ENCODE assay signal across 29 cellular contexts in the genomic region with DNA sequence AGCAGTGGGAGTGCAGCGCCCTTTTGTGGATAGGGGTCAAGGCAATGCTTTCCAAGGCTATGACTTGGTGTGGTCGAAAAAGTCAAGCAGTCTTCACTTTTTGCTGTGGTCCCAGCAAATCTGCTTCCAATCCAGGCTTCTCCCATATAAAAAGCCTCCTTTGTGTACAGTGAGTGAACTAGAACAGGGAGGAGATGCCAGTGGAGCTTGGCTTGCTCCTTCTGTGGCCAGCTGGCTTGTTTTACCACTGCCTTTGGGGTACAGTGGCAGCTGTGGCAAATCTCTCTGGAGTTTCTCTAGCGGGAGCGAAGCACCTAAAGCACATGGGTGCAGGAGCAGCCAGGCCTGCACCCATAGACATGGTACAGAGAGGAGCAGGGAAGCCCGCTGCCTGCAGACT.
"Had no signal": no experiment of that assay in that cellular context is flagged by ENCODE, and none has a peak within 500 bp of the region (broad histone marks: within the 10 kb centered on the region; RNA-seq: fewer than 3 reads in every experiment).

No MANE protein-coding gene starts in this region.

- H3K4me1 Mint-ChIP-seq: activated naive CD4-positive, alpha-beta T cell treated with anti-CD3 and anti-CD28 coated beads, Interleukin-2, amount 50 U/mL, for 24 hours had no signal

- H3K27me3 Mint-ChIP-seq: activated naive CD4-positive, alpha-beta T cell treated with anti-CD3 and anti-CD28 coated beads, Interleukin-2, amount 50 U/mL, for 24 hours; activated naive CD8-positive, alpha-beta T cell treated with anti-CD3 and anti-CD28 coated beads, Interleukin-2, amount 10 ng/mL, durations not matched to agents 7 days and 5 days had no signal

- DNase-seq: activated CD4-positive, alpha-beta memory T cell treated with anti-CD3 and anti-CD28 coated beads for 36 hours; activated CD4-positive, alpha-beta T cell treated with anti-CD3 and anti-CD28 coated beads, Interleukin-2, amount 50 U/mL, for 1 hour; activated CD8-positive, alpha-beta memory T cell treated with anti-CD3 and anti-CD28 coated beads, Interleukin-2, amount 50 U/mL, for 4 hours; activated effector memory CD4-positive, alpha-beta T cell treated with Interleukin-2 at 50 U/mL for 16 hours; activated naive CD8-positive, alpha-beta T cell treated with anti-CD3 and anti-CD28 coated beads, Interleukin-2, amount 10 ng/mL, durations not matched to agents 7 days and 5 days; activated T-cell treated with anti-CD3 and anti-CD28 coated beads for 4 hours; activated T-cell treated with anti-CD3 and anti-CD28 coated beads, Interleukin-2, amount 50 U/mL, for 4 hours; Kasumi-1; MG63; NCI-H1048; NCI-H1105 treated with DMSO at 0.1 percent for 48 hours; NCI-H1436; NCI-H1694; NCI-H1930; NCI-H2081 treated with DMSO at 0.1 percent for 48 hours; NCI-H226; NCI-H446 treated with DMSO at 0.1 percent for 48 hours; NCI-H524; NCI-H69; NCI-H82; SHP77; SJCRH30 had no signal

- H3K4me3 ChIP-seq: ascending aorta, cardiac muscle cell, MG63, SJCRH30, SK-N-MC had no signal

- H3K4me3 Mint-ChIP-seq: activated CD4-positive, alpha-beta memory T cell treated with anti-CD3 and anti-CD28 coated beads for 36 hours; activated naive CD4-positive, alpha-beta T cell treated with anti-CD3 and anti-CD28 coated beads, Interleukin-2, amount 50 U/mL, for 24 hours; activated naive CD8-positive, alpha-beta T cell treated with anti-CD3 and anti-CD28 coated beads, Interleukin-2, amount 10 ng/mL, durations not matched to agents 7 days and 5 days; activated T-cell treated with anti-CD3 and anti-CD28 coated beads, Interleukin-2, amount 50 U/mL, for 4 hours; activated T-helper 1 cell treated with anti-CD3 and anti-CD28 coated beads, Interleukin-12 subunit alpha, Interleukin-12 subunit beta, Interleukin-2, Interleukin-4 antibody, amounts not matched to agents 30 ng/mL and 10 ng/mL and 1 ng/mL, durations not matched to agents 14 hours and 24 hours and 36 hours; central memory CD8-positive, alpha-beta T cell had no signal

- H3K36me3 ChIP-seq: ascending aorta, cardiac muscle cell, MG63, SJCRH30 had no signal

- H3K27me3 ChIP-seq: ascending aorta, cardiac muscle cell, MG63, SJCRH30 had no signal

- H3K9me3 ChIP-seq: MG63 had no signal

- ATAC-seq: activated T-cell treated with anti-CD3 and anti-CD28 coated beads, Interleukin-2, amount 50 U/mL, for 4 hours; Panc1 had no signal

- H3K27ac Mint-ChIP-seq: activated CD4-positive, alpha-beta memory T cell treated with anti-CD3 and anti-CD28 coated beads for 36 hours; activated naive CD4-positive, alpha-beta T cell treated with anti-CD3 and anti-CD28 coated beads, Interleukin-2, amount 50 U/mL, for 24 hours; activated naive CD8-positive, alpha-beta T cell treated with anti-CD3 and anti-CD28 coated beads, Interleukin-2, amount 10 ng/mL, durations not matched to agents 7 days and 5 days; activated T-helper 1 cell treated with anti-CD3 and anti-CD28 coated beads, Interleukin-12 subunit alpha, Interleukin-12 subunit beta, Interleukin-2, Interleukin-4 antibody, amounts not matched to agents 30 ng/mL and 10 ng/mL and 1 ng/mL, durations not matched to agents 14 hours and 24 hours and 36 hours had no signal

- H3K4me1 ChIP-seq: ascending aorta, SJCRH30 had no signal

- H3K27ac ChIP-seq: ascending aorta, cardiac muscle cell, SJCRH30, SK-N-MC had no signal
